16 cellular contexts compared by ENCODE assay signal in genomic region chr10:97063983-97064837, GRCh38.
DNase-seq lines count a peak whose midpoint lies in the region; ATAC-seq, FAIRE-seq and TF ChIP-seq lines count a peak whose summit lies in the region.
"Had no signal": no experiment of that assay in that cellular context is flagged by ENCODE, and none has a peak within 500 bp of the region (broad histone marks: within the 10 kb centered on the region; RNA-seq: fewer than 3 reads in every experiment).

No MANE protein-coding gene starts in this region.

- peak overlapping the region; percentile 76 for H3K27ac Mint-ChIP-seq in endodermal cell
- H3K27ac Mint-ChIP-seq: CD4-positive, alpha-beta T cell; GM23338 had no signal

- no peak for TF ChIP-seq CTCF in A549 (IDR thresholded peaks at IDR 0.05)
- no peak for TF ChIP-seq CTCF in PC-9 (conservative IDR thresholded peaks at IDR 0.05)
- no peak for TF ChIP-seq CTCF in endodermal cell (conservative IDR thresholded peaks at IDR 0.05)
- no peak for TF ChIP-seq CTCF in pancreas (IDR thresholded peaks at IDR 0.05)

- H3K27ac ChIP-seq in A549 (peak overlapping the region in 1 of 2 experiments; percentile 19; a peak in 1 of 6 replicates), PC-9 (no peak overlapping the region), endodermal cell (ENCODE audit: low read depth, low read length) (no peak overlapping the region), pancreas (no peak overlapping the region)
- H3K27ac ChIP-seq: BLaER1 treated with 17β-estradiol and CSF1 and Interleukin-3, amounts not matched to agents 10 nM and 100 nM; HL-60 had no signal

- 77% methylated on average over 22 of the region's 24 CpGs for WGBS in A549 (ENCODE audit: missing lambda C conversion rate)
- WGBS in endodermal cell (ENCODE audit: insufficient coverage in 1 of 2, insufficient read length in 1 of 2), 2 experiments, result 90 to 91% methylated on average over 15 to 24 of the region's 24 CpGs
- 67 to 79% methylated on average over 24 of the region's 24 CpGs for WGBS in pancreas, 2 donors

- no peak for TF ChIP-seq RAD21 in A549 (conservative IDR thresholded peaks at IDR 0.05 in 1 of 2, IDR thresholded peaks at IDR 0.05 in 1 of 2)

- ATAC-seq in A549 (no peak), pancreas (peak in 3 of 4 donors; percentile 11 to 24 (median 15)), Right ventricle myocardium inferior (no peak), HG03565 (IDR thresholded peaks at IDR 0.05; ENCODE audit: unreplicated experiment) (no peak)
- ATAC-seq: GM12878, GM23338 had no signal

- H3K27me3 ChIP-seq in PC-9 (ENCODE audit: insufficient read depth, low read depth) (no peaks in the 10 kb centered on the region), endodermal cell (ENCODE audit: control insufficient read depth, insufficient read depth, low read length, poor library complexity, severe bottlenecking) (no peaks in the 10 kb centered on the region), pancreas (no peaks in the 10 kb centered on the region)
- H3K27me3 ChIP-seq: BLaER1 treated with 17β-estradiol and CSF1 and Interleukin-3, amounts not matched to agents 10 nM and 100 nM had no signal

- H3F3A ChIP-seq in PC-9 (ENCODE audit: insufficient read depth, low read depth), result no peaks in the 10 kb centered on the region

- no peak for FAIRE-seq in A549 (lab: Jason Lieb, UNC)
- no peak for FAIRE-seq in pancreas (lab: Jason Lieb, UNC)
- FAIRE-seq: GM12878, GM18507 had no signal

- H3K36me3 Mint-ChIP-seq in endodermal cell (ENCODE audit: low read depth), result no peaks in the 10 kb centered on the region

- intact Hi-C loops in PC-9 (cut with micrococcal nuclease; ENCODE audit: unreplicated experiment) (no loop called here), pancreas (cut with DNase I) (no loop called here), Right ventricle myocardium inferior (cut with DNase I) (no loop called here)

- no peak for TF ChIP-seq EP300 in A549 (IDR thresholded peaks at IDR 0.05)

- BruUV-seq in PC-9 (replicated peaks; lab: Mats Ljungman, UMichigan), result no TSS peak

- H3K9ac ChIP-seq in endodermal cell (ENCODE audit: extremely low read depth, low read length, poor library complexity, severe bottlenecking), result no peak overlapping the region
- H3K9ac ChIP-seq: BLaER1 treated with 17β-estradiol and CSF1 and Interleukin-3, amounts not matched to agents 10 nM and 100 nM had no signal

- peak overlapping the region; percentile 16; the same call in 2 of the 3 replicates for H3K4me2 ChIP-seq in A549
- peak overlapping the region; percentile 24 for H3K4me2 ChIP-seq in PC-9
- H3K4me2 ChIP-seq: BLaER1 treated with 17β-estradiol and CSF1 and Interleukin-3, amounts not matched to agents 10 nM and 100 nM; GM23338 had no signal

- no peaks in the 10 kb centered on the region for H3K9me3 Mint-ChIP-seq in endodermal cell
- H3K9me3 Mint-ChIP-seq: CD4-positive, alpha-beta T cell; GM23338 had no signal

- peaks cover 28% of the 10 kb centered on the region for H3K4me1 ChIP-seq in A549
- 0 out of 2 replicates have a peak, but pooled peaks cover 11% of the 10 kb centered on the region for H3K4me1 ChIP-seq in PC-9 (replicated peaks; ENCODE audit: insufficient read depth)
- H3K4me1 ChIP-seq in endodermal cell (ENCODE audit: control insufficient read depth, insufficient read depth, low read length), result peaks cover 4% of the 10 kb centered on the region
- H3K4me1 ChIP-seq in pancreas, result no peaks in the 10 kb centered on the region
- H3K4me1 ChIP-seq: HAP-1 had no signal

- CTCF ChIA-PET in A549 (lab: Yijun Ruan, JAX) (interaction anchor here (1.9 to 25.5 kb wide), 4 partner anchors 9 to 141 kb away, joined by 7 to 779 read pairs (median 8); no protein-coding TSS in a partner anchor), PC-9 (lab: Charles Lee) (interaction anchor here (0.7 kb wide), 1 partner anchor 27 kb away, joined by 3 read pairs; no protein-coding TSS in a partner anchor)

- no peaks in the 10 kb centered on the region for H3K79me2 ChIP-seq in PC-9 (ENCODE audit: low read depth)

- DNase-seq in A549 (ENCODE audit: low read depth in 1 of 2, low spot score in 1 of 2), result no peak
- DNase-seq in PC-9, result no peak
- peak; percentile 50 for DNase-seq in endodermal cell
- peak in 1 of 6 donors; percentile 28 for DNase-seq in pancreas
- DNase-seq in Right ventricle myocardium inferior (ENCODE audit: missing footprints), result no peak
- no peak for DNase-seq in foreskin melanocyte
- DNase-seq: ACHN; CD4-positive, alpha-beta T cell; DMS79 had no signal

- H3K9me3 ChIP-seq in A549 (no peaks in the 10 kb centered on the region; the same call in 2 of the 3 replicates), PC-9 (ENCODE audit: insufficient read depth, low read depth) (no peaks in the 10 kb centered on the region; the same call in 1 of the 2 replicates), endodermal cell (ENCODE audit: control insufficient read depth, low read length) (no peaks in the 10 kb centered on the region), pancreas (no peaks in the 10 kb centered on the region)
- H3K9me3 ChIP-seq: BLaER1 treated with 17β-estradiol and CSF1 and Interleukin-3, amounts not matched to agents 10 nM and 100 nM; HAP-1 had no signal

- no peak for TF ChIP-seq POLR2A in A549 (IDR thresholded peaks at IDR 0.05; ENCODE audit: low read length)

- H3K4me3 Mint-ChIP-seq in endodermal cell, result no peak overlapping the region
- H3K4me3 Mint-ChIP-seq: CD4-positive, alpha-beta T cell; GM23338 had no signal

- H3K4me1 Mint-ChIP-seq in endodermal cell, result peaks cover 9% of the 10 kb centered on the region

- no peaks in the 10 kb centered on the region for H3K9me2 ChIP-seq in PC-9 (ENCODE audit: insufficient read depth)

- H3K36me3 ChIP-seq in PC-9 (ENCODE audit: low read depth), result no peaks in the 10 kb centered on the region
- H3K36me3 ChIP-seq in endodermal cell (ENCODE audit: control insufficient read depth, insufficient read depth, low read length), result no peaks in the 10 kb centered on the region
- H3K36me3 ChIP-seq in pancreas, result no peaks in the 10 kb centered on the region
- H3K36me3 ChIP-seq: BLaER1 treated with 17β-estradiol and CSF1 and Interleukin-3, amounts not matched to agents 10 nM and 100 nM; HAP-1 had no signal

- POLR2A ChIA-PET in A549 (lab: Yijun Ruan, JAX), result no interaction called here
- POLR2A ChIA-PET in PC-9 (lab: Charles Lee; ENCODE audit: unreplicated experiment), result no interaction called here

- H2AFZ ChIP-seq in PC-9, result no peak overlapping the region
- H2AFZ ChIP-seq: GM23338 had no signal

- H3K4me3 ChIP-seq in A549 (no peak overlapping the region), PC-9 (no peak overlapping the region), endodermal cell (ENCODE audit: low read length) (no peak overlapping the region), pancreas (no peak overlapping the region)
- H3K4me3 ChIP-seq: BLaER1 treated with 17β-estradiol and CSF1 and Interleukin-3, amounts not matched to agents 10 nM and 100 nM; GM12878; GM23338; HAP-1 had no signal

- H4K20me1 ChIP-seq in PC-9 (ENCODE audit: insufficient read depth), result no peaks in the 10 kb centered on the region

- no peaks in the 10 kb centered on the region for H3K27me3 Mint-ChIP-seq in endodermal cell (ENCODE audit: insufficient read depth)
- H3K27me3 Mint-ChIP-seq: CD4-positive, alpha-beta T cell had no signal

TF ChIP-seq in A549, 52 proteins besides CTCF, POLR2A, EP300 and RAD21:
- TF ChIP-seq HEYL (CRISPR knock-in tag; IDR thresholded peaks at IDR 0.05) (no peak), BHLHE40 (IDR thresholded peaks at IDR 0.05; ENCODE audit: low read depth, low read length) (no peak), NR3C1 (IDR thresholded peaks at IDR 0.05) (no peak), KDM1A (IDR thresholded peaks at IDR 0.05; ENCODE audit: low read depth) (no peak), FOSB (CRISPR knock-in tag; IDR thresholded peaks at IDR 0.05) (no peak), POLR2AphosphoS2 (conservative IDR thresholded peaks at IDR 0.05; ENCODE audit: low read length) (no peak), ZC3H11A (IDR thresholded peaks at IDR 0.05) (no peak), NPAS2 (CRISPR knock-in tag; IDR thresholded peaks at IDR 0.05; ENCODE audit: borderline replicate concordance) (no peak)
- TF ChIP-seq, protein P1, sequence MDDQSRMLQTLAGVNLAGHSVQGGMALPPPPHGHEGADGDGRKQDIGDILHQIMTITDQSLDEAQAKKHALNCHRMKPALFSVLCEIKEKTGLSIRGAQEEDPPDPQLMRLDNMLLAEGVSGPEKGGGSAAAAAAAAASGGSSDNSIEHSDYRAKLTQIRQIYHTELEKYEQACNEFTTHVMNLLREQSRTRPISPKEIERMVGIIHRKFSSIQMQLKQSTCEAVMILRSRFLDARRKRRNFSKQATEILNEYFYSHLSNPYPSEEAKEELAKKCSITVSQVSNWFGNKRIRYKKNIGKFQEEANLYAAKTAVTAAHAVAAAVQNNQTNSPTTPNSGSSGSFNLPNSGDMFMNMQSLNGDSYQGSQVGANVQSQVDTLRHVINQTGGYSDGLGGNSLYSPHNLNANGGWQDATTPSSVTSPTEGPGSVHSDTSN (IDR thresholded peaks at IDR 0.05), result no peak

Comparison
In these comparisons a context has a peak if more than half of its experiments do, and no peak if none do; other contexts are left out.
1. ATAC-seq: peak in pancreas (3 of 4); none in A549 (0 of 2), Right ventricle myocardium inferior (single experiment) and HG03565 (single experiment).